28 cellular contexts compared by ENCODE assay signal in the genomic region with DNA sequence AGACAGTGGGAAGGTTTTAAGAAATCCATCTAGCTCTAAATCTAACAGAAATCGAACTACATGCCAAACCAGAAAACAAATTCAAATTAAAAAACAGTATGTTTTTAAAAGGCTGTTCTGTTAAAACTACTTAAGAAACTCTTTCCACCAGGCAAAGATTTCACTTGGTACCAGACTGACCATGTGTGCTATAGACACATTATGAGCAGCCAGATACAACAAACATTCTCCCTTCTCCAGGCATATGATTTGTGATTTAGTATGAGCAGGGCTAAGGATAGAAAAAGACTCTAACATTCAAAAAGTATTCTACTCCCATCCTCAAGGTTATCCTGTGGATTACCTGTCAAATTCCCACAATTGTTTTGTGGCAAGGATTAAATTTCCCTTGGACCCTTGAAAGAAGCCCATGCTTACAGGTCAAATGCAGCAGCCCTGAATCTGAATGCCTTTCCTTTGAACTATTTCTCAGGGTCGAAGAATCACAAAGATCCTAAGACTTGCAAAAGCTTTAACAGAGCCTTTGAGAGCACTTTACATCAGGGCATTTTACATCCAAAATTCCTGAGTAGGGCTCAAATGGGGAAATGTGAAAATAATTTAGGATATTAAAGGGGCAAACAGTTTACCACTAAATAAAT. TPM values are rescaled to one million over a fixed set of nuclear protein-coding genes. Genes with fewer than 3 reads are reported as not detected.
"Had no signal": no experiment of that assay in that cellular context is flagged by ENCODE, and none has a peak within 500 bp of the region (broad histone marks: within the 10 kb centered on the region; RNA-seq: fewer than 3 reads in every experiment).

No MANE protein-coding gene starts in this region.

- H3K9me3 Mint-ChIP-seq: activated T-cell treated with anti-CD3 and anti-CD28 coated beads, Interleukin-2, amount 50 U/mL, for 24 hours; activated T-helper 17 cell treated with anti-CD3 and anti-CD28 coated beads, Interleukin-2, amount 50 U/mL, for 72 hours; natural killer cell; type B pancreatic cell had no signal

- H3K4me3 ChIP-seq: adrenal gland, ascending aorta, esophagus muscularis mucosa, gastrocnemius medialis, pancreas, thoracic aorta, vagina had no signal

- H3K9me3 ChIP-seq: adrenal gland, ascending aorta, esophagus muscularis mucosa, gastrocnemius medialis, pancreas, thoracic aorta, vagina had no signal

- FAIRE-seq: endothelial cell of umbilical vein, pancreas had no signal

- H3K27me3 Mint-ChIP-seq: activated naive CD8-positive, alpha-beta T cell; activated T-cell treated with anti-CD3 and anti-CD28 coated beads, Interleukin-2, amount 50 U/mL, for 24 hours; activated T-helper 17 cell treated with anti-CD3 and anti-CD28 coated beads, Interleukin-2, amount 50 U/mL, for 72 hours; type B pancreatic cell had no signal

- H3K27me3 ChIP-seq: adrenal gland, ascending aorta, brain microvascular endothelial cell, esophagus muscularis mucosa, gastrocnemius medialis, pancreas, vagina had no signal

- DNase-seq: activated CD8-positive, alpha-beta memory T cell treated with anti-CD3 and anti-CD28 coated beads for 24 hours; activated CD8-positive, alpha-beta memory T cell treated with anti-CD3 and anti-CD28 coated beads, Interleukin-2, amount 50 U/mL, for 4 hours; activated naive CD4-positive, alpha-beta T cell; activated T-cell treated with anti-CD3 and anti-CD28 coated beads, Interleukin-2, amount 50 U/mL, for 24 hours; adrenal gland; brain microvascular endothelial cell; central memory CD4-positive, alpha-beta T cell; dermis blood vessel endothelial cell; effector memory CD4-positive, alpha-beta T cell; gastrocnemius medialis; hippocampal formation; left ventricle myocardium superior; mammary epithelial cell; midbrain; natural killer cell; pancreas; right cardiac atrium; stimulated activated CD4-positive, alpha-beta T cell treated with anti-CD3 and anti-CD28 coated beads, Interleukin-4, amount 100 ng/mL, for 24 hours; stimulated activated naive CD4-positive, alpha-beta T cell treated with Interleukin-2 at 50 U/mL for 16 hours; T-helper 9 cell had no signal

- H3K27ac ChIP-seq: adrenal gland, ascending aorta, brain microvascular endothelial cell, esophagus muscularis mucosa, gastrocnemius medialis, pancreas, thoracic aorta, vagina had no signal

- H3K4me1 Mint-ChIP-seq: activated T-helper 17 cell treated with anti-CD3 and anti-CD28 coated beads, Interleukin-2, amount 50 U/mL, for 72 hours; natural killer cell had no signal

- H3K27ac Mint-ChIP-seq: activated naive CD8-positive, alpha-beta T cell; activated T-cell treated with anti-CD3 and anti-CD28 coated beads, Interleukin-2, amount 50 U/mL, for 24 hours; activated T-helper 17 cell treated with anti-CD3 and anti-CD28 coated beads, Interleukin-2, amount 50 U/mL, for 72 hours; natural killer cell; type B pancreatic cell had no signal

- H3K4me3 Mint-ChIP-seq: activated naive CD8-positive, alpha-beta T cell; activated T-cell treated with anti-CD3 and anti-CD28 coated beads, Interleukin-2, amount 50 U/mL, for 24 hours; activated T-helper 17 cell treated with anti-CD3 and anti-CD28 coated beads, Interleukin-2, amount 50 U/mL, for 72 hours; natural killer cell; type B pancreatic cell had no signal

- H3K36me3 ChIP-seq: adrenal gland, brain microvascular endothelial cell, gastrocnemius medialis, pancreas, thoracic aorta, vagina had no signal

- H3K4me1 ChIP-seq: adrenal gland, ascending aorta, gastrocnemius medialis, pancreas, vagina had no signal

- ATAC-seq: activated T-helper 17 cell treated with anti-CD3 and anti-CD28 coated beads, Interleukin-2, amount 50 U/mL, for 72 hours; gastrocnemius medialis; left ventricle myocardium superior; natural killer cell; pancreas; right cardiac atrium had no signal

RNA-seq across cellular contexts. Expression of a gene that starts 42.5 kb away (rescaled TPM):
- total RNA-seq: ascending aorta had no signal
